ENCODE assay signal across 1 cellular context in genomic region chr6:164243012-164243610, GRCh38.
TF ChIP-seq lines count a peak whose summit lies in the region.

No MANE protein-coding gene starts in this region.

TF ChIP-seq in GM23338, 12 proteins besides CTCF, POLR2A, EP300 and RAD21:
- TF ChIP-seq ZNF462 (CRISPR knock-in tag; IDR thresholded peaks at IDR 0.05) (no peak), ZNF331 (CRISPR knock-in tag; IDR thresholded peaks at IDR 0.05; ENCODE audit: low read depth) (no peak), JUNB (IDR thresholded peaks at IDR 0.05; ENCODE audit: unreplicated experiment) (no peak), ZNF114 (CRISPR knock-in tag; IDR thresholded peaks at IDR 0.05) (no peak), POLR2AphosphoS5 (IDR thresholded peaks at IDR 0.05; ENCODE audit: low read depth) (no peak), CREB1 (CRISPR knock-in tag; IDR thresholded peaks at IDR 0.05; ENCODE audit: low read depth) (no peak), REST (IDR thresholded peaks at IDR 0.05; ENCODE audit: unreplicated experiment) (no peak), EZH2phosphoT487 (IDR thresholded peaks at IDR 0.05; ENCODE audit: unreplicated experiment) (no peak), EZH2 (IDR thresholded peaks at IDR 0.05; ENCODE audit: low read depth, unreplicated experiment) (no peak), NANOG (IDR thresholded peaks at IDR 0.05; ENCODE audit: borderline replicate concordance) (no peak), STAT1 (IDR thresholded peaks at IDR 0.05; ENCODE audit: unreplicated experiment) (no peak), ETS1 (IDR thresholded peaks at IDR 0.05) (no peak)
TF ChIP-seq in GM23338: peak in this region for 0.
